In the genomic region with DNA sequence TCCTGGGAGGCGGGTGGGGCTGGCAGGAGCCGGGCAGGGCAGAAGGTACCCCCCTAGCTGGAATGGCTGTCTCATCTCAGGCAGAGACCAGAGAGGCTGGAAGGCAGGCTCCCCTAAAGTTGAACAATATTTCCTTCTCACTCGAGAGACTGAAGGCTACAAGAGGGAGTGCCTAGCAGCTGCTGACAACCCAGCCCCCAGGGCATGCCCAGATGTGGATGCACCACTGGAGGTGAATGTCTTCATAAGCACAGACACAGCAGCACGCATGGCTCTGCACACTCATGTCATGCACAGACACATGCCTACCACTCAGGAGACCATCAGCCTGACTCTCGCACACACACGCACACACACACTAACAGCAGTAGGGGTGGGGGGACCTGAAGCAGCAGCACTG, we compare ENCODE assay signal across 27 cellular contexts.
"Had no signal": no experiment of that assay in that cellular context is flagged by ENCODE, and none has a peak within 500 bp of the region (broad histone marks: within the 10 kb centered on the region; RNA-seq: fewer than 3 reads in every experiment).

No MANE protein-coding gene starts in this region.

- H3K4me1 Mint-ChIP-seq: immature natural killer cell; memory B cell; nephron; stimulated activated naive B cell treated with anti-CD40 and anti-IgM and Interleukin-4, amounts not matched to agents 10 μg/mL and 1 μg/mL and 100 μg/mL, for 72 hours had no signal

- H3K4me1 ChIP-seq: left ventricle myocardium inferior, prostate gland, suprapubic skin, tibial artery, upper lobe of right lung had no signal

- DNase-seq: immature natural killer cell; kidney; left colon; left ventricle myocardium inferior; naive thymus-derived CD8-positive, alpha-beta T cell; ovary; retina; right cardiac atrium; stimulated activated CD4-positive, alpha-beta T cell treated with anti-CD3 and anti-CD28 coated beads, Interleukin-12 subunit alpha, Interleukin-12 subunit beta, amount 100 ng/mL, for 4 hours; stimulated activated CD4-positive, alpha-beta T cell treated with anti-CD3 and anti-CD28 coated beads, Interleukin-15, amount 100 ng/mL, for 24 hours; stimulated activated CD4-positive, alpha-beta T cell treated with anti-CD3 and anti-CD28 coated beads, Interleukin-2, amount 100 ng/mL, for 24 hours; stimulated activated CD4-positive, alpha-beta T cell treated with anti-CD3 and anti-CD28 coated beads, Interleukin-4, amount 100 ng/mL, for 1 hour; stimulated activated naive B cell treated with anti-CD40 and anti-IgM and Interleukin-4, amounts not matched to agents 10 μg/mL and 1 μg/mL and 100 μg/mL, for 72 hours; stimulated activated naive CD8-positive, alpha-beta T cell treated with anti-CD3 and anti-CD28 coated beads, Interleukin-15, Interleukin-2, amounts not matched to agents 100 U/mL and 50 U/mL, for 24 hours; tibial artery; trophoblast cell; upper lobe of right lung had no signal

- H3K36me3 ChIP-seq: left ventricle myocardium inferior, neural progenitor cell, ovary, prostate gland, suprapubic skin, thoracic aorta, tibial artery, upper lobe of right lung had no signal

- H3K27me3 ChIP-seq: ovary, tibial artery, upper lobe of right lung had no signal

- H3K4me3 ChIP-seq: left ventricle myocardium inferior, neural progenitor cell, ovary, prostate gland, skin epidermis, suprapubic skin, thoracic aorta, tibial artery, upper lobe of right lung had no signal

- H3K36me3 Mint-ChIP-seq: immature natural killer cell; neural progenitor cell; stimulated activated naive B cell treated with anti-CD40 and anti-IgM and Interleukin-4, amounts not matched to agents 10 μg/mL and 1 μg/mL and 100 μg/mL, for 72 hours had no signal

- H3K9ac ChIP-seq: neural progenitor cell had no signal

- H3K27ac ChIP-seq: left ventricle myocardium inferior, neural progenitor cell, ovary, prostate gland, skin epidermis, suprapubic skin, thoracic aorta, tibial artery, upper lobe of right lung had no signal

- H3K9me3 ChIP-seq: ovary, prostate gland, suprapubic skin, thoracic aorta, upper lobe of right lung had no signal

- ATAC-seq: left colon; naive thymus-derived CD8-positive, alpha-beta T cell; right cardiac atrium; sciatic nerve; stimulated activated naive B cell treated with anti-CD40 and anti-IgM and Interleukin-4, amounts not matched to agents 10 μg/mL and 1 μg/mL and 100 μg/mL, for 72 hours; stimulated activated naive CD8-positive, alpha-beta T cell treated with anti-CD3 and anti-CD28 coated beads, Interleukin-15, Interleukin-2, amounts not matched to agents 100 U/mL and 50 U/mL, for 24 hours; upper lobe of right lung had no signal

- FAIRE-seq: islet of Langerhans, kidney, urothelium cell line had no signal

- H3K27ac Mint-ChIP-seq: memory B cell; naive thymus-derived CD8-positive, alpha-beta T cell; neural progenitor cell; stimulated activated naive B cell treated with anti-CD40 and anti-IgM and Interleukin-4, amounts not matched to agents 10 μg/mL and 1 μg/mL and 100 μg/mL, for 72 hours had no signal

- H3K4me3 Mint-ChIP-seq: immature natural killer cell; memory B cell; naive thymus-derived CD8-positive, alpha-beta T cell; nephron; neural progenitor cell; stimulated activated naive B cell treated with anti-CD40 and anti-IgM and Interleukin-4, amounts not matched to agents 10 μg/mL and 1 μg/mL and 100 μg/mL, for 72 hours had no signal

- H2AFZ ChIP-seq: neural progenitor cell had no signal
